8 cellular contexts compared by ENCODE assay signal in the genomic region with DNA sequence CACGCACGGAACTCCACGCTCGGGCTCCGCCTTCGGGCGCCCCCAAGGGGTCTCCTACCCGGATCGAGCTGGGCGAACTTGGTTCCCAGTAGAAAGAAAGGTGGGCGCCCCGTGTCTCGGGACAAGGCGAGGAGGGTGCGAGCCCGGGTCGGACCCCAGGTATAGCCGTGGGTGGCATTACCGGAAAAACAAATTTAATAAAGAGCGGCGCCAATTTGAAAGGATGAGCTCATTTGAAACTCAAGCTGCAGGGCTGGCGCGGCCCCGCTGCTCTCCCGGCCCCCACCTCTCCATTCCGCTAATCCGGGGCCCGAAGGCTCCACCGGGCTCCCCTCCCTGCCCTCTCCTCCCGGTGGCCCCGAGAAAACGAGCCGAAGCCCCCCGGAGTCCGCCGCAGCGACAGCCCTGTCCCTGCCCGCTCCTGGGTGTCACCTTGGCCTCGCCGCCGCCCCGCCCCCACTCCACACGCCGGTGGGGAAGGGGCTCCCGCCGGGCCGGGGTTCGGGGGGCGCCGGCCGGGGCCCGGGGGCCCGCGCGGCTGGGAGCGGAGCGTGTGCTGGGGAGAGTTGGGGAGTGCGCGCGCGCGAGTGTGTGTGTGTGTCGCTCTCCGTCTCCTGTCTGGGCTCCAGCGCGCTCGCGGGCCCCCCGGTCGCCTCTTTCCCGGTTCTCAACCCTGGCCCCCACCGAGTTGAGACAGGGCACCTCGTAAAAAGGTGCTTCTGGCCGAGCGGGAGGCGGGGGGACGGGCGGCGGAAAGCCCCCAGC. TPM values are rescaled to one million over a fixed set of nuclear protein-coding genes. Genes with fewer than 3 reads are reported as not detected.
A peak's percentile ranks its signal among the peaks of the same experiment; 100 is the strongest.
DNase-seq lines count a peak whose midpoint lies in the region; ATAC-seq and TF ChIP-seq lines count a peak whose summit lies in the region.

No MANE protein-coding gene starts in this region.

- H3K9me3 Mint-ChIP-seq in brain = peaks cover 0 to 2% (median 0%) of the 10 kb centered on the region in 5 experiments

- TF ChIP-seq CTCF in brain (conservative IDR thresholded peaks at IDR 0.05) = no peak

- H3K4me1 Mint-ChIP-seq in brain = peaks cover 60% of the 10 kb centered on the region

- no peak for ATAC-seq in GM21367 (IDR thresholded peaks at IDR 0.05; ENCODE audit: unreplicated experiment)
- ATAC-seq in GM21360 (IDR thresholded peaks at IDR 0.05; ENCODE audit: unreplicated experiment) = no peak

- peaks cover 19% of the 10 kb centered on the region for H3K27me3 Mint-ChIP-seq in brain

- DNase-seq in NCI-H526 (lab: John Stamatoyannopoulos, UW) = peak; percentile 7 to 68
- no peak for DNase-seq in NCI-H526 treated with DMSO at 0.1 percent for 48 hours (lab: John Stamatoyannopoulos, UW)
- peak; percentile 44 for DNase-seq in iPS-NIHi11 (ENCODE audit: low spot score)
- peak; percentile 50 for DNase-seq in stimulated activated CD4-positive, alpha-beta T cell treated with anti-CD3 and anti-CD28 coated beads, Interleukin-15, amount 100 ng/mL, for 24 hours

- H3K27ac Mint-ChIP-seq in brain = peak overlapping the region; percentile 70 to 100 (median 99)

- peaks cover 12% of the 10 kb centered on the region for H3K36me3 Mint-ChIP-seq in brain

- H3K4me3 Mint-ChIP-seq in brain = peak overlapping the region; percentile 91 to 99 (median 98)

TF ChIP-seq in PFSK-1, 5 proteins besides CTCF, POLR2A, EP300 and RAD21:
- no peak for TF ChIP-seq POLR2AphosphoS5 (IDR thresholded peaks at IDR 0.05; ENCODE audit: low read depth, low read length)
- TF ChIP-seq, protein P1, sequence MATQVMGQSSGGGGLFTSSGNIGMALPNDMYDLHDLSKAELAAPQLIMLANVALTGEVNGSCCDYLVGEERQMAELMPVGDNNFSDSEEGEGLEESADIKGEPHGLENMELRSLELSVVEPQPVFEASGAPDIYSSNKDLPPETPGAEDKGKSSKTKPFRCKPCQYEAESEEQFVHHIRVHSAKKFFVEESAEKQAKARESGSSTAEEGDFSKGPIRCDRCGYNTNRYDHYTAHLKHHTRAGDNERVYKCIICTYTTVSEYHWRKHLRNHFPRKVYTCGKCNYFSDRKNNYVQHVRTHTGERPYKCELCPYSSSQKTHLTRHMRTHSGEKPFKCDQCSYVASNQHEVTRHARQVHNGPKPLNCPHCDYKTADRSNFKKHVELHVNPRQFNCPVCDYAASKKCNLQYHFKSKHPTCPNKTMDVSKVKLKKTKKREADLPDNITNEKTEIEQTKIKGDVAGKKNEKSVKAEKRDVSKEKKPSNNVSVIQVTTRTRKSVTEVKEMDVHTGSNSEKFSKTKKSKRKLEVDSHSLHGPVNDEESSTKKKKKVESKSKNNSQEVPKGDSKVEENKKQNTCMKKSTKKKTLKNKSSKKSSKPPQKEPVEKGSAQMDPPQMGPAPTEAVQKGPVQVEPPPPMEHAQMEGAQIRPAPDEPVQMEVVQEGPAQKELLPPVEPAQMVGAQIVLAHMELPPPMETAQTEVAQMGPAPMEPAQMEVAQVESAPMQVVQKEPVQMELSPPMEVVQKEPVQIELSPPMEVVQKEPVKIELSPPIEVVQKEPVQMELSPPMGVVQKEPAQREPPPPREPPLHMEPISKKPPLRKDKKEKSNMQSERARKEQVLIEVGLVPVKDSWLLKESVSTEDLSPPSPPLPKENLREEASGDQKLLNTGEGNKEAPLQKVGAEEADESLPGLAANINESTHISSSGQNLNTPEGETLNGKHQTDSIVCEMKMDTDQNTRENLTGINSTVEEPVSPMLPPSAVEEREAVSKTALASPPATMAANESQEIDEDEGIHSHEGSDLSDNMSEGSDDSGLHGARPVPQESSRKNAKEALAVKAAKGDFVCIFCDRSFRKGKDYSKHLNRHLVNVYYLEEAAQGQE (IDR thresholded peaks at IDR 0.05; ENCODE audit: insufficient read depth in 1 of 2, low read depth in 2 of 2, low read length in 2 of 2) = no peak
- TF ChIP-seq TAF1 (IDR thresholded peaks at IDR 0.05; ENCODE audit: borderline replicate concordance, insufficient read depth, low read length) = no peak
- no peak for TF ChIP-seq FOXP2 (optimal IDR thresholded peaks at IDR 0.05; ENCODE audit: borderline replicate concordance, extremely low read depth, extremely low read length, insufficient read depth)
- 0 out of 2 replicates have a peak, but pooled peaks have one; percentile 5 for TF ChIP-seq SIN3A (IDR thresholded peaks at IDR 0.05; ENCODE audit: borderline replicate concordance, insufficient read depth, low read length)

RNA-seq across cellular contexts. Expression of gene IGF2BP2, which starts 1.4 kb away (rescaled TPM):
- 52.0 TPM for polyA plus RNA-seq in PFSK-1 (2012; ENCODE audit: insufficient read length, low read depth)
- 0.46 TPM for polyA plus RNA-seq in brain (ENCODE audit: insufficient read depth, low read depth, low replicate concordance)
